Comparison of ENCODE assay signal across 29 cellular contexts in genomic region chr21:32648165-32648564, GRCh38.
"Had no signal": no experiment of that assay in that cellular context is flagged by ENCODE, and none has a peak within 500 bp of the region (broad histone marks: within the 10 kb centered on the region; RNA-seq: fewer than 3 reads in every experiment).

No MANE protein-coding gene starts in this region.

- H3K9me3 Mint-ChIP-seq: natural killer cell; nephron; neural progenitor cell; stimulated activated memory B cell treated with anti-CD40 and anti-IgM and Interleukin-4, amounts not matched to agents 10 μg/mL and 1 μg/mL and 100 μg/mL, for 72 hours; stimulated activated naive CD8-positive, alpha-beta T cell treated with anti-CD3 and anti-CD28 coated beads, Interleukin-15, amount 100 ng/mL, for 72 hours; type B pancreatic cell had no signal

- ATAC-seq: natural killer cell; psoas muscle; right cardiac atrium; right lobe of liver; stimulated activated memory B cell treated with anti-CD40 and anti-IgM and Interleukin-4, amounts not matched to agents 10 μg/mL and 1 μg/mL and 100 μg/mL, for 72 hours; stimulated activated naive CD8-positive, alpha-beta T cell treated with anti-CD3 and anti-CD28 coated beads, Interleukin-15, amount 100 ng/mL, for 72 hours; stimulated activated naive CD8-positive, alpha-beta T cell treated with anti-CD3 and anti-CD28 coated beads, Interleukin-15, Interleukin-2, amounts not matched to agents 100 U/mL and 50 U/mL, for 24 hours; upper lobe of right lung had no signal

- H3K9me3 ChIP-seq: ovary, psoas muscle, right lobe of liver, sigmoid colon, suprapubic skin, testis, tibial artery, transverse colon, upper lobe of right lung, uterus had no signal

- H3K27ac ChIP-seq: neural progenitor cell, ovary, parathyroid adenoma, psoas muscle, right lobe of liver, sigmoid colon, suprapubic skin, testis, tibial artery, transverse colon, upper lobe of right lung, uterus had no signal

- H3K4me1 Mint-ChIP-seq: natural killer cell; nephron; neural progenitor cell; stimulated activated memory B cell treated with anti-CD40 and anti-IgM and Interleukin-4, amounts not matched to agents 10 μg/mL and 1 μg/mL and 100 μg/mL, for 72 hours; stimulated activated naive CD8-positive, alpha-beta T cell treated with anti-CD3 and anti-CD28 coated beads, Interleukin-15, amount 100 ng/mL, for 72 hours had no signal

- H3K36me3 ChIP-seq: neural progenitor cell, ovary, uterus had no signal

- H3K4me3 ChIP-seq: neural progenitor cell, ovary, psoas muscle, right lobe of liver, sigmoid colon, suprapubic skin, testis, tibial artery, transverse colon, upper lobe of right lung, uterus had no signal

- H3K36me3 Mint-ChIP-seq: neural progenitor cell had no signal

- H3K4me1 ChIP-seq: parathyroid adenoma, psoas muscle, right lobe of liver, sigmoid colon, suprapubic skin, testis, tibial artery, transverse colon, upper lobe of right lung, uterus had no signal

- DNase-seq: natural killer cell; occipital lobe; ovary; posterior cingulate gyrus; psoas muscle; right cardiac atrium; right lobe of liver; sigmoid colon; small intestine; stimulated activated CD4-positive, alpha-beta T cell treated with anti-CD3 and anti-CD28 coated beads, Interleukin-15, amount 100 ng/mL, for 24 hours; stimulated activated CD4-positive, alpha-beta T cell treated with anti-CD3 and anti-CD28 coated beads, Interleukin-4, amount 100 ng/mL, for 1 hour; stimulated activated CD4-positive, alpha-beta T cell treated with anti-CD3 and anti-CD28 coated beads, Interleukin-4, amount 100 ng/mL, for 4 hours; stimulated activated CD8-positive, alpha-beta memory T cell treated with anti-CD3 and anti-CD28 coated beads, Interleukin-4, amount 100 ng/mL, for 48 hours; stimulated activated naive CD4-positive, alpha-beta T cell; stimulated activated naive CD8-positive, alpha-beta T cell treated with anti-CD3 and anti-CD28 coated beads, Interleukin-15, amount 100 ng/mL, for 72 hours; stimulated activated naive CD8-positive, alpha-beta T cell treated with anti-CD3 and anti-CD28 coated beads, Interleukin-15, Interleukin-2, amounts not matched to agents 100 U/mL and 50 U/mL, for 24 hours; substantia nigra; testis; tibial artery; transverse colon; upper lobe of right lung; uterus had no signal

- H3K27me3 ChIP-seq: ovary, right lobe of liver, sigmoid colon, suprapubic skin, testis, tibial artery, transverse colon, upper lobe of right lung, uterus had no signal

- H3K4me3 Mint-ChIP-seq: natural killer cell; nephron; neural progenitor cell; stimulated activated memory B cell treated with anti-CD40 and anti-IgM and Interleukin-4, amounts not matched to agents 10 μg/mL and 1 μg/mL and 100 μg/mL, for 72 hours; stimulated activated naive CD8-positive, alpha-beta T cell treated with anti-CD3 and anti-CD28 coated beads, Interleukin-15, amount 100 ng/mL, for 72 hours; type B pancreatic cell had no signal

- H3K27ac Mint-ChIP-seq: natural killer cell; nephron; neural progenitor cell; progenitor cell of endocrine pancreas; stimulated activated memory B cell treated with anti-CD40 and anti-IgM and Interleukin-4, amounts not matched to agents 10 μg/mL and 1 μg/mL and 100 μg/mL, for 72 hours; stimulated activated naive CD8-positive, alpha-beta T cell treated with anti-CD3 and anti-CD28 coated beads, Interleukin-15, amount 100 ng/mL, for 72 hours; type B pancreatic cell had no signal

- H3K27me3 Mint-ChIP-seq: stimulated activated memory B cell treated with anti-CD40 and anti-IgM and Interleukin-4, amounts not matched to agents 10 μg/mL and 1 μg/mL and 100 μg/mL, for 72 hours; stimulated activated naive CD8-positive, alpha-beta T cell treated with anti-CD3 and anti-CD28 coated beads, Interleukin-15, amount 100 ng/mL, for 72 hours had no signal
